ENCODE assay signal across 17 cellular contexts in genomic region chr5:41195228-41195627, GRCh38. TPM values are rescaled to one million over a fixed set of nuclear protein-coding genes. Genes with fewer than 3 reads are reported as not detected.
A peak's percentile ranks its signal among the peaks of the same experiment; 100 is the strongest.
DNase-seq lines count a peak whose midpoint lies in the region; ATAC-seq and TF ChIP-seq lines count a peak whose summit lies in the region.
"Had no signal": no experiment of that assay in that cellular context is flagged by ENCODE, and none has a peak within 500 bp of the region (broad histone marks: within the 10 kb centered on the region; RNA-seq: fewer than 3 reads in every experiment).

No MANE protein-coding gene starts in this region.

- H3K27ac Mint-ChIP-seq in Calu3 (ENCODE audit: unreplicated experiment) (no peak overlapping the region), endothelial cell (ENCODE audit: unreplicated experiment) (no peak overlapping the region)
- H3K27ac Mint-ChIP-seq: CD4-positive, alpha-beta T cell; H9 had no signal

- TF ChIP-seq POLR2A in right lobe of liver (IDR thresholded peaks at IDR 0.05), result no peak

- H3K4me1 Mint-ChIP-seq in Calu3 (ENCODE audit: low read depth, unreplicated experiment) (peaks cover 19% of the 10 kb centered on the region), endothelial cell (ENCODE audit: unreplicated experiment) (no peaks in the 10 kb centered on the region)
- H3K4me1 Mint-ChIP-seq: H9 had no signal

- H3K36me3 Mint-ChIP-seq in Calu3 (ENCODE audit: insufficient read depth, unreplicated experiment), result no peaks in the 10 kb centered on the region
- no peaks in the 10 kb centered on the region for H3K36me3 Mint-ChIP-seq in endothelial cell (ENCODE audit: low read depth, unreplicated experiment)

- CTCF ChIA-PET in Calu3 (lab: Charles Lee), result interaction anchor here (3.0 kb wide), 1 partner anchor 12 kb away, joined by 15 read pairs; no protein-coding TSS in a partner anchor

- DNase-seq in Calu3 (peak; percentile 4), adipocyte (ENCODE audit: low read depth) (no peak), right lobe of liver (no peak), tibial artery (peak in 1 of 2 donors; percentile 60), T-helper 9 cell (no peak), sciatic nerve (ENCODE audit: low spot score) (no peak), endothelial cell (ENCODE audit: low spot score) (no peak)
- DNase-seq: BE2C; CD4-positive, alpha-beta T cell; DMS53; H9; NCI-H1092 treated with DMSO at 0.1 percent for 48 hours; NCI-H2081 treated with DMSO at 0.1 percent for 48 hours; NCI-H524; Peyer's patch; SHP77 had no signal

- H3K4me3 ChIP-seq in adipocyte (ENCODE audit: low read length) (peak overlapping the region; percentile 16), right lobe of liver (no peak overlapping the region), tibial artery (no peak overlapping the region)
- H3K4me3 ChIP-seq: Peyer's patch had no signal

- peaks cover under 1% of the 10 kb centered on the region for H3K27me3 Mint-ChIP-seq in Calu3 (ENCODE audit: unreplicated experiment)
- H3K27me3 Mint-ChIP-seq in endothelial cell (ENCODE audit: unreplicated experiment), result no peaks in the 10 kb centered on the region
- H3K27me3 Mint-ChIP-seq: CD4-positive, alpha-beta T cell had no signal

- no TSS peak for BruUV-seq in Calu3 (replicated peaks; lab: Mats Ljungman, UMichigan)

- H3K27ac ChIP-seq in right lobe of liver (peak overlapping the region; percentile 19 to 82 (median 77)), tibial artery (peak overlapping the region; percentile 68 to 73)
- H3K27ac ChIP-seq: KMS-11, Peyer's patch had no signal

- H3K9me3 Mint-ChIP-seq in Calu3 (ENCODE audit: low read depth, unreplicated experiment) (no peaks in the 10 kb centered on the region), endothelial cell (ENCODE audit: unreplicated experiment) (no peaks in the 10 kb centered on the region)
- H3K9me3 Mint-ChIP-seq: H9 had no signal

- ATAC-seq in right lobe of liver, result peak in 1 of 4 donors; percentile 1
- no peak for ATAC-seq in sciatic nerve

- intact Hi-C loops in Calu3 (cut with micrococcal nuclease; ENCODE audit: unreplicated experiment) (no loop called here), right lobe of liver (cut with DNase I) (no loop called here), tibial artery (cut with DNase I; ENCODE audit: low total_unique reads) (no loop called here), sciatic nerve (cut with DNase I) (no loop called here)

- peak overlapping the region; percentile 80 for H3K9ac ChIP-seq in adipocyte (ENCODE audit: low read length)
- H3K9ac ChIP-seq: KMS-11 had no signal

- 29% methylated on average over 1 of the region's 1 CpG for WGBS in right lobe of liver (ENCODE audit: insufficient coverage, low coverage, low lambda C conversion rate, missing lambda C conversion rate)

- peaks cover 35% of the 10 kb centered on the region for H3K4me1 ChIP-seq in adipocyte (ENCODE audit: control insufficient read depth, insufficient read depth, low read length)
- peaks cover 0 to 58% (median 17%) of the 10 kb centered on the region in 4 donors for H3K4me1 ChIP-seq in right lobe of liver
- peaks cover 0 to 51% (median 8%) of the 10 kb centered on the region in 4 donors for H3K4me1 ChIP-seq in tibial artery
- H3K4me1 ChIP-seq: Peyer's patch had no signal

- TF ChIP-seq CTCF in Calu3 (IDR thresholded peaks at IDR 0.05; ENCODE audit: unreplicated experiment), result no peak
- TF ChIP-seq CTCF in right lobe of liver (IDR thresholded peaks at IDR 0.05), result no peak
- TF ChIP-seq CTCF in tibial artery (IDR thresholded peaks at IDR 0.05), result no peak
- TF ChIP-seq CTCF in endothelial cell (IDR thresholded peaks at IDR 0.05; ENCODE audit: unreplicated experiment), result no peak

- no peaks in the 10 kb centered on the region for H3K36me3 ChIP-seq in adipocyte (ENCODE audit: control insufficient read depth, insufficient read depth, low read length, severe bottlenecking)
- peaks cover 0 to 32% (median 11%) of the 10 kb centered on the region in 4 donors for H3K36me3 ChIP-seq in right lobe of liver
- H3K36me3 ChIP-seq in tibial artery, result no peaks in the 10 kb centered on the region
- H3K36me3 ChIP-seq: BE2C, Peyer's patch had no signal

- no peaks in the 10 kb centered on the region for H3K27me3 ChIP-seq in adipocyte (replicated peaks; ENCODE audit: control insufficient read depth, insufficient read depth, low read length)
- H3K27me3 ChIP-seq in right lobe of liver, result no peaks in the 10 kb centered on the region
- no peaks in the 10 kb centered on the region for H3K27me3 ChIP-seq in tibial artery
- H3K27me3 ChIP-seq: BE2C, Peyer's patch had no signal

- no peaks in the 10 kb centered on the region for H3K9me3 ChIP-seq in adipocyte (ENCODE audit: control insufficient read depth, low read length)
- H3K9me3 ChIP-seq in right lobe of liver, result no peaks in the 10 kb centered on the region
- H3K9me3 ChIP-seq in tibial artery, result no peaks in the 10 kb centered on the region
- H3K9me3 ChIP-seq: BE2C, Peyer's patch had no signal

- H3K4me3 Mint-ChIP-seq in Calu3 (ENCODE audit: low read depth, unreplicated experiment), result no peak overlapping the region
- no peak overlapping the region for H3K4me3 Mint-ChIP-seq in endothelial cell (ENCODE audit: unreplicated experiment)
- H3K4me3 Mint-ChIP-seq: CD4-positive, alpha-beta T cell; H9 had no signal

RNA-seq across cellular contexts. Expression of gene C6, which starts 18.1 kb away (rescaled TPM):
- total RNA-seq in Calu3 (2022), result 0.24 TPM in 1 of 2 replicates, not detected in the other
- 100 to 1,000 TPM; 284 to 753 (median 402) TPM for total RNA-seq in right lobe of liver
- total RNA-seq in sciatic nerve, result 6.1 TPM
- total RNA-seq in endothelial cell (ENCODE audit: unreplicated experiment), result not detected
- total RNA-seq: CD4-positive, alpha-beta T cell; H9 had no signal

Comparison
In these comparisons a context has a peak if more than half of its experiments do, and no peak if none do; other contexts are left out.
1. RNA of gene C6, which starts 18.1 kb away (total RNA-seq): 284 to 753 TPM in right lobe of liver; 6.1 TPM in sciatic nerve (single experiment), 0.24 TPM in Calu3 and not detected in endothelial cell (single experiment); every median in the first group is over 10 times any median in the second.